18 cellular contexts compared by ENCODE assay signal in the genomic region with DNA sequence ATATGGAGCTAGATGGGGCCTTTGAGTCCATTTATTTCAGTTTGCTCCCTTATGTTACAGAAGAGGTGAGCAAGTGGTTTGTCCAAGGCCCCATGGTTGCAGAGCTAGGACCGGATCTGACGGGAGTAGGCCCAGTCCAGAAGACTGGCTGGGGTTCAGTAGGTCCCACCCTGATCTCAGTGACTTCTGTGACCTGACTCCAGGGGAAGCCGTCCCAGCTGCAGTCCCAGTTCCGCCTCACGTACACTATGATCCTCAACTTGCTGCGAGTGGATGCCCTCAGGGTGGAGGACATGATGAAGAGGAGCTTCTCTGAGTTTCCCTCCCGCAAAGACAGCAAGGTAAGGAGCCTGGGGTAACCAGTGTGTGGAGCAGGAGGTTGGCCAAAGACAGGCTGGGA. TPM values are rescaled to one million over a fixed set of nuclear protein-coding genes. Genes with fewer than 3 reads are reported as not detected.
DNase-seq lines count a peak whose midpoint lies in the region; ATAC-seq and TF ChIP-seq lines count a peak whose summit lies in the region.
"Had no signal": no experiment of that assay in that cellular context is flagged by ENCODE, and none has a peak within 500 bp of the region (broad histone marks: within the 10 kb centered on the region; RNA-seq: fewer than 3 reads in every experiment).

No MANE protein-coding gene starts in this region.

- peaks cover 7% of the 10 kb centered on the region for H3K36me3 Mint-ChIP-seq in natural killer cell
- peaks cover 13% of the 10 kb centered on the region for H3K36me3 Mint-ChIP-seq in natural killer cell treated with Interleukin-12 subunit alpha and Interleukin-12 subunit beta and Interleukin-15 and Interleukin-18, amount 100 ng/mL, for 72 hours
- peaks cover 48% of the 10 kb centered on the region for H3K36me3 Mint-ChIP-seq in central memory CD8-positive, alpha-beta T cell (ENCODE audit: insufficient read depth)

- no peak overlapping the region for H3K4me2 ChIP-seq in osteoblast (ENCODE audit: insufficient read depth, low read length)

- peaks cover 14 to 24% of the 10 kb centered on the region in 2 donors for H3K4me1 Mint-ChIP-seq in natural killer cell
- peaks cover 15 to 31% of the 10 kb centered on the region in 2 donors for H3K4me1 Mint-ChIP-seq in natural killer cell treated with Interleukin-12 subunit alpha and Interleukin-12 subunit beta and Interleukin-15 and Interleukin-18, amount 100 ng/mL, for 72 hours (ENCODE audit: low read depth in 2 of 2)
- H3K4me1 Mint-ChIP-seq in central memory CD8-positive, alpha-beta T cell = peaks cover 34% of the 10 kb centered on the region

- H3K27me3 Mint-ChIP-seq in natural killer cell (ENCODE audit: low read depth in 2 of 2) = no peaks in the 10 kb centered on the region
- no peaks in the 10 kb centered on the region for H3K27me3 Mint-ChIP-seq in natural killer cell treated with Interleukin-12 subunit alpha and Interleukin-12 subunit beta and Interleukin-15 and Interleukin-18, amount 100 ng/mL, for 72 hours
- no peaks in the 10 kb centered on the region for H3K27me3 Mint-ChIP-seq in central memory CD8-positive, alpha-beta T cell
- H3K27me3 Mint-ChIP-seq: CD4-positive, CD25-positive, alpha-beta regulatory T cell had no signal

- H3K27ac Mint-ChIP-seq in natural killer cell = peak overlapping the region; percentile 5 to 76
- peak overlapping the region in 1 of 2 donors; percentile 71 for H3K27ac Mint-ChIP-seq in natural killer cell treated with Interleukin-12 subunit alpha and Interleukin-12 subunit beta and Interleukin-15 and Interleukin-18, amount 100 ng/mL, for 72 hours
- H3K27ac Mint-ChIP-seq in central memory CD8-positive, alpha-beta T cell (ENCODE audit: low read depth) = peak overlapping the region; percentile 57

- no peak for TF ChIP-seq POLR2A in tibial nerve (IDR thresholded peaks at IDR 0.05)

- H3K9me3 Mint-ChIP-seq in natural killer cell = no peaks in the 10 kb centered on the region
- H3K9me3 Mint-ChIP-seq in natural killer cell treated with Interleukin-12 subunit alpha and Interleukin-12 subunit beta and Interleukin-15 and Interleukin-18, amount 100 ng/mL, for 72 hours = no peaks in the 10 kb centered on the region
- H3K9me3 Mint-ChIP-seq in central memory CD8-positive, alpha-beta T cell = no peaks in the 10 kb centered on the region
- H3K9me3 Mint-ChIP-seq: CD4-positive, CD25-positive, alpha-beta regulatory T cell had no signal

- WGBS in aorta, 2 donors = 86 to 87% methylated on average over 7 of the region's 7 CpGs
- WGBS in tibial nerve, 2 donors = 83 to 93% methylated on average over 7 of the region's 7 CpGs

- peaks cover 20% of the 10 kb centered on the region for H3K4me1 ChIP-seq in osteoblast (ENCODE audit: insufficient read depth, low read length)
- no peaks in the 10 kb centered on the region for H3K4me1 ChIP-seq in aorta (ENCODE audit: control insufficient read depth in 1 of 2, insufficient read depth in 2 of 2, low read length in 2 of 2)
- peaks cover 0 to 18% (median 7%) of the 10 kb centered on the region in 4 donors for H3K4me1 ChIP-seq in tibial nerve
- H3K4me1 ChIP-seq: BE2C had no signal

- peaks cover 4% of the 10 kb centered on the region for H4K20me1 ChIP-seq in osteoblast (ENCODE audit: insufficient read depth, low read length)

- peaks cover 31% of the 10 kb centered on the region for H3K79me2 ChIP-seq in osteoblast (ENCODE audit: insufficient read depth, low read length)

- H3K4me3 ChIP-seq in osteoblast (ENCODE audit: insufficient read depth, low read length) = no peak overlapping the region
- H3K4me3 ChIP-seq in aorta (ENCODE audit: low read length in 2 of 2) = no peak overlapping the region
- H3K4me3 ChIP-seq in tibial nerve = no peak overlapping the region
- H3K4me3 ChIP-seq in coronary artery = no peak overlapping the region
- H3K4me3 ChIP-seq: GM23248, HAP-1 had no signal

- intact Hi-C loops in natural killer cell (cut with micrococcal nuclease) = no loop called here
- intact Hi-C loops in aorta (cut with DNase I) = no loop called here

- TF ChIP-seq CTCF in natural killer cell (IDR thresholded peaks at IDR 0.05) (no peak), osteoblast (IDR thresholded peaks at IDR 0.05; ENCODE audit: extremely low read depth, low read depth, low read length) (no peak), tibial nerve (IDR thresholded peaks at IDR 0.05) (no peak), coronary artery (IDR thresholded peaks at IDR 0.05) (no peak)

- no peak overlapping the region for H3K4me3 Mint-ChIP-seq in natural killer cell
- H3K4me3 Mint-ChIP-seq in natural killer cell treated with Interleukin-12 subunit alpha and Interleukin-12 subunit beta and Interleukin-15 and Interleukin-18, amount 100 ng/mL, for 72 hours = no peak overlapping the region
- H3K4me3 Mint-ChIP-seq in central memory CD8-positive, alpha-beta T cell = no peak overlapping the region

- TF ChIP-seq EP300 in tibial nerve (IDR thresholded peaks at IDR 0.05) = no peak

- ATAC-seq in natural killer cell (no peak), aorta (ENCODE audit: low FRiP score) (no peak)
- ATAC-seq in natural killer cell treated with Interleukin-12 subunit alpha and Interleukin-12 subunit beta and Interleukin-15 and Interleukin-18, amount 100 ng/mL, for 72 hours = no peak
- ATAC-seq in central memory CD8-positive, alpha-beta T cell (replicated peaks; ENCODE audit: extremely low read depth, poor library complexity, severe bottlenecking) = no peak
- ATAC-seq: HepG2 had no signal

- H3K9me3 ChIP-seq in osteoblast (ENCODE audit: low read depth, low read length) (no peaks in the 10 kb centered on the region), aorta (ENCODE audit: control insufficient read depth, low read length) (no peaks in the 10 kb centered on the region), tibial nerve (no peaks in the 10 kb centered on the region)
- H3K9me3 ChIP-seq: BE2C, HAP-1 had no signal

- H3K27me3 ChIP-seq in osteoblast (ENCODE audit: insufficient read depth, low read length) (no peaks in the 10 kb centered on the region), aorta (ENCODE audit: control insufficient read depth in 1 of 2, insufficient read depth in 2 of 2, low read length in 1 of 2) (no peaks in the 10 kb centered on the region), tibial nerve (no peaks in the 10 kb centered on the region)
- H3K27me3 ChIP-seq: BE2C had no signal

- no peak overlapping the region for H3K27ac ChIP-seq in osteoblast (ENCODE audit: low read depth, low read length)
- H3K27ac ChIP-seq in aorta (ENCODE audit: low read depth in 1 of 2, low read length in 2 of 2) = no peak overlapping the region
- no peak overlapping the region for H3K27ac ChIP-seq in tibial nerve
- H3K27ac ChIP-seq in coronary artery = no peak overlapping the region
- H3K27ac ChIP-seq: GM23248 had no signal

- H3K36me3 ChIP-seq in osteoblast (ENCODE audit: insufficient read depth, low read length) (peaks cover 84% of the 10 kb centered on the region), aorta (ENCODE audit: control insufficient read depth in 1 of 2, insufficient read depth in 2 of 2, low read length in 1 of 2) (peaks cover 0 to 20% of the 10 kb centered on the region in 2 donors), tibial nerve (peaks cover 0 to 94% (median 49%) of the 10 kb centered on the region in 3 donors)

- no peak overlapping the region for H2AFZ ChIP-seq in osteoblast (ENCODE audit: low read length)
- H2AFZ ChIP-seq: GM23248 had no signal

- DNase-seq in natural killer cell = no peak
- DNase-seq in natural killer cell treated with Interleukin-12 subunit alpha and Interleukin-12 subunit beta and Interleukin-15 and Interleukin-18, amount 100 ng/mL, for 72 hours (ENCODE audit: low spot score) = no peak
- DNase-seq in central memory CD8-positive, alpha-beta T cell (ENCODE audit: low spot score in 2 of 2) = no peak
- DNase-seq in osteoblast (ENCODE audit: insufficient read length, low spot score, missing footprints) = peak; percentile 39
- peak; percentile 43 for DNase-seq in aorta
- DNase-seq in tibial nerve (ENCODE audit: low spot score in 2 of 2) = no peak
- no peak for DNase-seq in activated CD4-positive, alpha-beta T cell treated with anti-CD3 and anti-CD28 coated beads for 1 hour
- no peak for DNase-seq in coronary artery (ENCODE audit: low spot score)
- DNase-seq: ACHN; BE2C; C1 segment of cervical spinal cord; CD4-positive, CD25-positive, alpha-beta regulatory T cell; DMS153; DMS79; GDM1; GM23248 had no signal

RNA-seq across cellular contexts. Expression of a gene that starts 5.4 kb away (rescaled TPM):
- total RNA-seq in natural killer cell (10 to 100 TPM; 37.9 to 54.3 (median 49.0) TPM), osteoblast (16.8 and 18.1 TPM in 2 replicates), aorta (10 to 100 TPM; 20.2 to 20.5 TPM), tibial nerve (10 to 100 TPM; 16.2 to 46.1 (median 34.3) TPM)
- total RNA-seq in natural killer cell treated with Interleukin-12 subunit alpha and Interleukin-12 subunit beta and Interleukin-15 and Interleukin-18, amount 100 ng/mL, for 72 hours = 10 to 100 TPM; 11.4 to 27.5 TPM
- 10 to 100 TPM in 1 of 2 donors, 1 to 10 TPM in 1; 5.1 to 41.7 TPM for polyA plus RNA-seq in aorta

RNA-seq across cellular contexts. Expression of a gene that starts 7.5 kb away (rescaled TPM):
- 100 to 1,000 TPM; 119 to 184 (median 151) TPM for total RNA-seq in natural killer cell
- 100 to 1,000 TPM; 103 to 164 TPM for total RNA-seq in natural killer cell treated with Interleukin-12 subunit alpha and Interleukin-12 subunit beta and Interleukin-15 and Interleukin-18, amount 100 ng/mL, for 72 hours
- total RNA-seq in osteoblast = 42.0 and 46.0 TPM in 2 replicates
- total RNA-seq in aorta = 10 to 100 TPM; 53.8 to 90.3 TPM
- 100 to 1,000 TPM in 1 of 2 donors, 10 to 100 TPM in 1; 26.7 to 188 TPM for polyA plus RNA-seq in aorta
- total RNA-seq in tibial nerve = 10 to 100 TPM; 47.1 to 83.1 (median 48.2) TPM

RNA-seq across cellular contexts. Expression of a gene that starts 7.7 kb away (rescaled TPM):
- total RNA-seq in natural killer cell (10 to 100 TPM; 52.6 to 62.3 (median 56.3) TPM), osteoblast (86.5 and 95.8 TPM in 2 replicates), aorta (10 to 100 TPM; 42.2 to 55.5 TPM), tibial nerve (100 to 1,000 TPM in 1 of 4 donors, 10 to 100 TPM in 3; 74.1 to 101 (median 88.6) TPM)
- total RNA-seq in natural killer cell treated with Interleukin-12 subunit alpha and Interleukin-12 subunit beta and Interleukin-15 and Interleukin-18, amount 100 ng/mL, for 72 hours = 10 to 100 TPM; 61.5 to 78.0 TPM
- 10 to 100 TPM; 61.9 to 71.5 TPM for polyA plus RNA-seq in aorta

RNA-seq across cellular contexts. Expression of a gene that starts 15.4 kb away (rescaled TPM):
- total RNA-seq in natural killer cell = 1 to 10 TPM; 5.0 to 8.2 (median 5.4) TPM
- 10 to 100 TPM in 1 of 2 donors, 1 to 10 TPM in 1; 4.4 to 13.3 TPM for total RNA-seq in natural killer cell treated with Interleukin-12 subunit alpha and Interleukin-12 subunit beta and Interleukin-15 and Interleukin-18, amount 100 ng/mL, for 72 hours
- 7.2 and 8.3 TPM in 2 replicates for total RNA-seq in osteoblast
- total RNA-seq in aorta = 100 to 1,000 TPM; 146 to 258 TPM
- 10 to 100 TPM in 1 of 2 donors, 1 to 10 TPM in 1; 7.4 to 43.6 TPM for polyA plus RNA-seq in aorta
- total RNA-seq in tibial nerve = 100 to 1,000 TPM; 230 to 361 (median 258) TPM

RNA-seq across cellular contexts. Expression of a gene that starts 20.6 kb away (rescaled TPM):
- under 1 TPM in 1 of 3 donors, not detected in 2; 0.45 TPM for total RNA-seq in natural killer cell
- under 1 TPM; 0.33 to 0.40 TPM for total RNA-seq in natural killer cell treated with Interleukin-12 subunit alpha and Interleukin-12 subunit beta and Interleukin-15 and Interleukin-18, amount 100 ng/mL, for 72 hours
- total RNA-seq in osteoblast = 16.5 and 26.8 TPM in 2 replicates
- 100 to 1,000 TPM in 1 of 2 donors, 10 to 100 TPM in 1; 56.7 to 141 TPM for total RNA-seq in aorta
- polyA plus RNA-seq in aorta = 10 to 100 TPM; 26.4 to 90.4 TPM
- total RNA-seq in tibial nerve = 10 to 100 TPM; 15.7 to 66.5 (median 26.2) TPM

Comparison
In these comparisons a context has a peak if more than half of its experiments do, and no peak if none do; other contexts are left out.
1. DNase-seq: peak in osteoblast (single experiment) and aorta (2 of 2); none in natural killer cell (single experiment), natural killer cell treated with Interleukin-12 subunit alpha and Interleukin-12 subunit beta and Interleukin-15 and Interleukin-18, amount 100 ng/mL, for 72 hours (single experiment), central memory CD8-positive, alpha-beta T cell (0 of 2), tibial nerve (0 of 2), activated CD4-positive, alpha-beta T cell treated with anti-CD3 and anti-CD28 coated beads for 1 hour (single experiment) and coronary artery (single experiment).